ENCODE assay signal across 4 cellular contexts in the genomic region with DNA sequence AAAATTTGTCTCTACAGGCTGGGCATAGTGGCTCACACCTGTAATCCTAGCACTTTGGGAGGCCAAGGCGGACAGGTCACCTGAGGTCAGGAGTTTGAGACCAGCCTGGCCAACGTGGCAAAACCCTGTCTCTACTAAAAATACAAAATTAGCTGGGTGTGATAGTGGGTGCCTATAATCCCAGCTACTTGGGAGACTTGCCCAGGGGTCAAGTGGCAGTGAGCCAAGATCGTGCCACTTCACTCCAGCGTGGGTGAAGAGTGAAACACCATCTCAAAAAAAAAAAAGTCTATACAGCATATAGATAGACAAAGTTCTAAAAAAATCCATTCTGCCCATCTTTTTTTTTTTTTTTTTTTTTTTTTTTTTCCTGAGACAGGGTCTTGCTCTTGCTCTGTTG. TPM values are rescaled to one million over a fixed set of nuclear protein-coding genes. Genes with fewer than 3 reads are reported as not detected.
"Had no signal": no experiment of that assay in that cellular context is flagged by ENCODE, and none has a peak within 500 bp of the region (broad histone marks: within the 10 kb centered on the region; RNA-seq: fewer than 3 reads in every experiment).

No MANE protein-coding gene starts in this region.

RNA-seq across cellular contexts. Expression of a gene that starts 32.6 kb away (rescaled TPM):
- total RNA-seq: occipital lobe, osteoblast, skeletal muscle tissue had no signal
- polyA plus RNA-seq: naive thymus-derived CD8-positive, alpha-beta T cell had no signal
